In the genomic region with DNA sequence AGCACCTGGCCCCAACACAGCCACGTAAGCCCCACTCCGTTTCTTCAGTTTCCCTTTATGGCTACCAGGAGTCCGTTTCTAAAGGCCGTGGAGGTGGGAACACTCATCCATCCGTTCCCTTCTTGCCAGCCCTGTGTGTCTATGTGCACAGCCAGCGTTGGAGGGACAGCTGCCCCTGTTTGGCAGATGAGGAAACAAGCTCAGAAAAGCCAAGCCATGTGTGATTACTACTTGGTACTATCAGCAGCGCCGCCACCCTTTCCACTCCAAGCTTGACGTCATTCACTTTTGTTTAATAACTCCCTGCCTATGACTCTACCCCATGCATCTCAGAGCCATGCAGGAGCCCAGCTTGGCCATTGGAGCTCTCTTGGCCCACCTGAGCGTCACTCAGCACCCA, we compare ENCODE assay signal across 1 cellular context.
TF ChIP-seq lines count a peak whose summit lies in the region.

No MANE protein-coding gene starts in this region.

TF ChIP-seq in H1, 55 proteins besides CTCF, POLR2A, EP300 and RAD21:
- TF ChIP-seq, protein P1, sequence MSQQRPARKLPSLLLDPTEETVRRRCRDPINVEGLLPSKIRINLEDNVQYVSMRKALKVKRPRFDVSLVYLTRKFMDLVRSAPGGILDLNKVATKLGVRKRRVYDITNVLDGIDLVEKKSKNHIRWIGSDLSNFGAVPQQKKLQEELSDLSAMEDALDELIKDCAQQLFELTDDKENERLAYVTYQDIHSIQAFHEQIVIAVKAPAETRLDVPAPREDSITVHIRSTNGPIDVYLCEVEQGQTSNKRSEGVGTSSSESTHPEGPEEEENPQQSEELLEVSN (IDR thresholded peaks at IDR 0.05), result no peak
- TF ChIP-seq MAFK (IDR thresholded peaks at IDR 0.05; ENCODE audit: low read depth, low read length), result no peak
- TF ChIP-seq GTF2F1 (IDR thresholded peaks at IDR 0.05; ENCODE audit: borderline replicate concordance, low read depth, low read length), result no peak
- no peak for TF ChIP-seq ASH2L (IDR thresholded peaks at IDR 0.05; ENCODE audit: low read length)
- no peak for TF ChIP-seq EGR1 (IDR thresholded peaks at IDR 0.05; ENCODE audit: borderline replicate concordance, low read depth, low read length)
- no peak for TF ChIP-seq SUZ12 (IDR thresholded peaks at IDR 0.05; ENCODE audit: low read length)
- no peak for TF ChIP-seq RBBP5 (IDR thresholded peaks at IDR 0.05; ENCODE audit: borderline replicate concordance, low read depth, low read length)
- TF ChIP-seq CBX8 (IDR thresholded peaks at IDR 0.05; ENCODE audit: borderline replicate concordance, low read depth, low read length), result no peak
- TF ChIP-seq CBX5 (IDR thresholded peaks at IDR 0.05; ENCODE audit: low read depth, low read length), result no peak
- no peak for TF ChIP-seq KDM5A (IDR thresholded peaks at IDR 0.05; ENCODE audit: low read length)
- no peak for TF ChIP-seq JUND (IDR thresholded peaks at IDR 0.05; ENCODE audit: low read length)
- no peak for TF ChIP-seq CTBP2 (IDR thresholded peaks at IDR 0.05; ENCODE audit: borderline replicate concordance, insufficient read depth, insufficient read length, low read length)
- TF ChIP-seq SP4 (IDR thresholded peaks at IDR 0.05; ENCODE audit: low read length), result no peak
- no peak for TF ChIP-seq SIN3A (conservative IDR thresholded peaks at IDR 0.05 in 1 of 2, IDR thresholded peaks at IDR 0.05 in 1 of 2; ENCODE audit: low read depth in 1 of 2, low read length in 2 of 2)
- no peak for TF ChIP-seq SP2 (IDR thresholded peaks at IDR 0.05; ENCODE audit: low read length)
- no peak for TF ChIP-seq TAF7 (optimal IDR thresholded peaks at IDR 0.05; ENCODE audit: borderline replicate concordance, low read depth, low read length)
TF ChIP-seq in H1: peak in this region for 0.
